ENCODE assay signal across 1 cellular context in the genomic region with DNA sequence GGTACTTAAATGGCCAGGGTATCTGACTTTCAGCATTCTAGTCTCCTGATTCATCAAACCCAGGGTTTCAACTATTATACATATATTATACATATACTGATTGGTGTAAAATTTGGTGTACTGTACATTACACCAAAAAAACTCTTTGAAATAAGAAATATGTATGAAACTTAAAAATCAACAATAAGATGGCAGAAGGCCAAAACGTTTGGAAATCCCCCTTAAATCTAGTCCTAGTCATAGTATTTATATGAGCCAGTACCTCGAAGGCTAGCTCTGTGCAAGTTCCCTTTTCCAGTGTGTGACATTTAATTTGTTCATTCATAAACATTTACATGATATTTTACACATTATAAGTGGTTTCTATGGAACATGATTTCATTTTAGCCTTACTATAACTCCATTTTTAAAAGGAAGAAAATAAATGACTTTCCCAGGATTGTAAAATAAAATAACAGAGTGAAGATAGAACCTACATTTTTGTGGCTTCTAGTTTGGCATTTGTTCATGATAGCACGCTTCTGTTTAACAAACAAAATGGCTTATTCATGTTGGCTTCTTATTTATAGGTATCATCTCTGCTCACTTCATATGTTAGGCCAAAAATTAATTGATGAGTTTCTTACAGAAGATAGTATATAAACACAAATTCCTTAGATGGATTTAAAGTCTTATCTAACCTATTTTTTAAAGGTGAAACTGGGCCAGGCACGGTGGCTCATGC.
A peak's percentile ranks its signal among the peaks of the same experiment; 100 is the strongest.
TF ChIP-seq lines count a peak whose summit lies in the region.

No MANE protein-coding gene starts in this region.

TF ChIP-seq in IMR-90, 13 proteins besides CTCF, POLR2A, EP300 and RAD21:
- no peak for TF ChIP-seq CEBPB (IDR thresholded peaks at IDR 0.05; ENCODE audit: low read depth, low read length)
- peak; percentile 63 for TF ChIP-seq BHLHE40 (IDR thresholded peaks at IDR 0.05; ENCODE audit: low read depth, low read length)
- TF ChIP-seq NFE2L2 (IDR thresholded peaks at IDR 0.05; ENCODE audit: low read depth, low read length), result no peak
- no peak for TF ChIP-seq RFX5 (IDR thresholded peaks at IDR 0.05; ENCODE audit: low read depth, low read length)
